Comparison of ENCODE assay signal across 8 cellular contexts in the genomic region with DNA sequence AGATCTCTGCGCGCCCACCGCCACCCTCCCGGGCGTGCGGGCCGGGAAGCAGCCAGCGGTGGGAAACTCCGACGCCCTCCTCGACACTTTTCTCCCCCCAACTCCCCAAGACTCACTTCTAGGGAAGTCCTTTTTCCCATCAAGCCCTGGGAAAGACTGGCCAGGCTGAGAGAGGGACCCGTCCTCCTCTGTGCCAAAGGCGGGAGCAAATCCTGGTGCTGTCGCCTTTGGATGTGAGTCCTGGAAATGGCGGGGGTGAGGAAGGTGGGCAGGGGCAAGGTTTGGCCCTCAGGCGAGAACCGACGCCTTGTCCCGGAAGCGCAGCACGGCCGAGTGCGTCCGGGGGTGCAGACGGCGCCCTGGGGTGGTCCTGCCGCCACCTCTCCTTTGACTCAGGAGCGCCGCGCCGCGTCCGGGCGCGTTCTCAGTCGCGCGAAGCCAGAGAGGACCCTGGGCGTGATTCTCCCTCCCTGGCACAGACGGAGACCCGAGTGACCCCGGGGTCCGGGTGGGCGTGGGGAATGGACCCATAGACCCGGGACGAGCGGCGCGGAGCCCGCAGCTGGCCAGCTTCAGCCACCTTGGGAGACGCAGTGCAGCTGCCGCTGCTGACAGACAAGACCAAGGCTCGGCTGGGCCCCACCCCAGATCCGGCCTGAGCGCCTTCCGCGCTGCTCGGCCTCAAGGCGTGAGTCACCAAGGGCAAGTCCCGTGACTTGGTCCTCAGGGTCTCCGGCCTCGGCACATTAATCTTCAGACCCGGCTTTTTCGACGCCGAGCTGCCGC. TPM values are rescaled to one million over a fixed set of nuclear protein-coding genes. Genes with fewer than 3 reads are reported as not detected.
DNase-seq lines count a peak whose midpoint lies in the region; ATAC-seq and TF ChIP-seq lines count a peak whose summit lies in the region.

No MANE protein-coding gene starts in this region.

- peaks cover 69% of the 10 kb centered on the region for H3K27me3 Mint-ChIP-seq in CD4-positive, CD25-positive, alpha-beta regulatory T cell
- H3K27me3 Mint-ChIP-seq in activated B cell treated with CpG ODN at 0.5 μM for 24 hours (peaks cover 38% of the 10 kb centered on the region), type B pancreatic cell (peaks cover 76% of the 10 kb centered on the region)

- peaks cover 26% of the 10 kb centered on the region for H3K36me3 Mint-ChIP-seq in CD4-positive, CD25-positive, alpha-beta regulatory T cell
- H3K36me3 Mint-ChIP-seq in activated B cell treated with CpG ODN at 0.5 μM for 24 hours (ENCODE audit: low read depth) (peaks cover 33% of the 10 kb centered on the region), type B pancreatic cell (peaks cover 22% of the 10 kb centered on the region)

- H3K4me1 Mint-ChIP-seq in CD4-positive, CD25-positive, alpha-beta regulatory T cell, result peaks cover 5 to 85% (median 34%) of the 10 kb centered on the region in 4 donors
- H3K4me1 Mint-ChIP-seq in activated B cell treated with CpG ODN at 0.5 μM for 24 hours (peaks cover 70% of the 10 kb centered on the region), type B pancreatic cell (ENCODE audit: unreplicated experiment) (peaks cover 46% of the 10 kb centered on the region)

- CTCF ChIA-PET in activated B cell treated with CpG ODN at 0.5 μM for 24 hours (lab: Charles Lee), result interaction anchor here (0.7 to 2.5 kb wide), 6 partner anchors 17 to 86 kb away, joined by 3 to 12 read pairs (median 4); a partner anchor contains a TSS

- no peaks in the 10 kb centered on the region for H3K9me3 ChIP-seq in CD4-positive, CD25-positive, alpha-beta regulatory T cell (ENCODE audit: control insufficient read depth in 2 of 2, low read length in 2 of 2)

- peaks cover 51% of the 10 kb centered on the region for H3K4me1 ChIP-seq in CD4-positive, CD25-positive, alpha-beta regulatory T cell (ENCODE audit: control insufficient read depth, insufficient read depth, low read length, poor library complexity, severe bottlenecking)

- peaks cover 2% of the 10 kb centered on the region for H3K27me3 ChIP-seq in CD4-positive, CD25-positive, alpha-beta regulatory T cell (ENCODE audit: control insufficient read depth, insufficient read depth, low read length)

- peak in 1 of 3 donors; percentile 75 for DNase-seq in CD4-positive, CD25-positive, alpha-beta regulatory T cell
- DNase-seq in activated B cell treated with CpG ODN at 0.5 μM for 24 hours, result peak; percentile 67
- DNase-seq in epithelial cell of prostate (ENCODE audit: low read depth, low spot score), result peak; percentile 29
- peak; percentile 84 for DNase-seq in mucosa of gallbladder (ENCODE audit: low spot score)
- DNase-seq in type B pancreatic cell (ENCODE audit: extremely low spot score, unreplicated experiment), result no peak
- DNase-seq in NCI-H2227 treated with DMSO at 0.1 percent for 48 hours (lab: John Stamatoyannopoulos, UW), result no peak

- no peak for TF ChIP-seq CTCF in activated B cell treated with CpG ODN at 0.5 μM for 24 hours (IDR thresholded peaks at IDR 0.05)
- TF ChIP-seq CTCF in type B pancreatic cell (conservative IDR thresholded peaks at IDR 0.05), result no peak

- ATAC-seq in CD4-positive, CD25-positive, alpha-beta regulatory T cell (ENCODE audit: low read depth in 2 of 2), result no peak
- ATAC-seq in GM19025 (IDR thresholded peaks at IDR 0.05; ENCODE audit: low read depth, unreplicated experiment) (peak; percentile 37), HG03565 (IDR thresholded peaks at IDR 0.05; ENCODE audit: unreplicated experiment) (peak; percentile 27), activated B cell treated with CpG ODN at 0.5 μM for 24 hours (ENCODE audit: low read depth) (peak; percentile 39)

- intact Hi-C loops in activated B cell treated with CpG ODN at 0.5 μM for 24 hours (cut with micrococcal nuclease), result loop anchor here (1.0 to 10.0 kb wide), 5 partner anchors 20 to 332 kb away; a partner anchor contains a TSS

- no peak overlapping the region for H3K27ac ChIP-seq in CD4-positive, CD25-positive, alpha-beta regulatory T cell (ENCODE audit: insufficient read depth, low read length, poor library complexity, severe bottlenecking)
- no peak overlapping the region for H3K27ac ChIP-seq in epithelial cell of prostate

- H3K36me3 ChIP-seq in CD4-positive, CD25-positive, alpha-beta regulatory T cell (ENCODE audit: control insufficient read depth, insufficient read depth, low read length), result peaks cover 13% of the 10 kb centered on the region

- H3K4me3 Mint-ChIP-seq in CD4-positive, CD25-positive, alpha-beta regulatory T cell, result peak overlapping the region; percentile 68 to 84 (median 82)
- H3K4me3 Mint-ChIP-seq in activated B cell treated with CpG ODN at 0.5 μM for 24 hours, result peak overlapping the region; percentile 81
- peak overlapping the region; percentile 86 for H3K4me3 Mint-ChIP-seq in type B pancreatic cell

- peaks cover 0 to 5% (median 0%) of the 10 kb centered on the region in 7 donors for H3K9me3 Mint-ChIP-seq in CD4-positive, CD25-positive, alpha-beta regulatory T cell
- H3K9me3 Mint-ChIP-seq in activated B cell treated with CpG ODN at 0.5 μM for 24 hours (no peaks in the 10 kb centered on the region), type B pancreatic cell (no peaks in the 10 kb centered on the region)

- H3K4me3 ChIP-seq in CD4-positive, CD25-positive, alpha-beta regulatory T cell (ENCODE audit: low read depth, low read length), result peak overlapping the region; percentile 32

- POLR2A ChIA-PET in activated B cell treated with CpG ODN at 0.5 μM for 24 hours (lab: Charles Lee), result interaction anchor here (0.7 to 2.8 kb wide), 9 partner anchors 12 to 82 kb away, joined by 3 to 35 read pairs (median 5); a partner anchor contains a TSS

- H3K27ac Mint-ChIP-seq in CD4-positive, CD25-positive, alpha-beta regulatory T cell, result peak overlapping the region in 1 of 3 donors; percentile 56
- H3K27ac Mint-ChIP-seq in activated B cell treated with CpG ODN at 0.5 μM for 24 hours (peak overlapping the region; percentile 63), type B pancreatic cell (peak overlapping the region; percentile 73)

RNA-seq across cellular contexts. Expression of a gene that starts 3.5 kb away (rescaled TPM):
- not detected for total RNA-seq in CD4-positive, CD25-positive, alpha-beta regulatory T cell
- under 1 TPM in 2 of 4 donors, not detected in 2; 0.16 to 0.40 TPM for polyA plus RNA-seq in CD4-positive, CD25-positive, alpha-beta regulatory T cell
- total RNA-seq in activated B cell treated with CpG ODN at 0.5 μM for 24 hours (0.69 and 1.2 TPM in 2 replicates), mucosa of gallbladder (3.3 TPM), type B pancreatic cell (ENCODE audit: low replicate concordance) (1.5 and 2.8 TPM in 2 replicates)

RNA-seq across cellular contexts. Expression of a gene that starts 4.6 kb away (rescaled TPM):
- 17.0 TPM for total RNA-seq in CD4-positive, CD25-positive, alpha-beta regulatory T cell
- polyA plus RNA-seq in CD4-positive, CD25-positive, alpha-beta regulatory T cell, result 10 to 100 TPM; 13.8 to 23.9 (median 15.6) TPM
- total RNA-seq in activated B cell treated with CpG ODN at 0.5 μM for 24 hours (29.3 and 34.7 TPM in 2 replicates), mucosa of gallbladder (35.3 TPM), type B pancreatic cell (ENCODE audit: low replicate concordance) (30.1 and 32.8 TPM in 2 replicates)

RNA-seq across cellular contexts. Expression of a gene that starts 11.3 kb away (rescaled TPM):
- not detected for total RNA-seq in CD4-positive, CD25-positive, alpha-beta regulatory T cell
- under 1 TPM in 2 of 4 donors, not detected in 2; 0.10 to 0.14 TPM for polyA plus RNA-seq in CD4-positive, CD25-positive, alpha-beta regulatory T cell
- total RNA-seq in activated B cell treated with CpG ODN at 0.5 μM for 24 hours, result not detected in 2 replicates
- total RNA-seq in mucosa of gallbladder, result 0.12 TPM
- total RNA-seq in type B pancreatic cell (ENCODE audit: low replicate concordance), result 0.67 and 2.9 TPM in 2 replicates

RNA-seq across cellular contexts. Expression of a gene that starts 20.0 kb away (rescaled TPM):
- total RNA-seq in CD4-positive, CD25-positive, alpha-beta regulatory T cell, result 38.7 TPM
- 10 to 100 TPM; 21.7 to 24.7 (median 22.7) TPM for polyA plus RNA-seq in CD4-positive, CD25-positive, alpha-beta regulatory T cell
- 41.9 and 49.1 TPM in 2 replicates for total RNA-seq in activated B cell treated with CpG ODN at 0.5 μM for 24 hours
- total RNA-seq in mucosa of gallbladder, result 41.0 TPM
- 21.1 and 27.5 TPM in 2 replicates for total RNA-seq in type B pancreatic cell (ENCODE audit: low replicate concordance)

RNA-seq across cellular contexts. Expression of a gene that starts 20.1 kb away (rescaled TPM):
- 15.8 TPM for total RNA-seq in CD4-positive, CD25-positive, alpha-beta regulatory T cell
- 10 to 100 TPM in 3 of 4 donors, 1 to 10 TPM in 1; 8.9 to 14.9 (median 10.4) TPM for polyA plus RNA-seq in CD4-positive, CD25-positive, alpha-beta regulatory T cell
- total RNA-seq in activated B cell treated with CpG ODN at 0.5 μM for 24 hours (29.3 and 40.4 TPM in 2 replicates), mucosa of gallbladder (26.5 TPM), type B pancreatic cell (ENCODE audit: low replicate concordance) (18.0 and 30.1 TPM in 2 replicates)

Comparison
In these comparisons a context has a peak if more than half of its experiments do, and no peak if none do; other contexts are left out.
1. ATAC-seq: peak in GM19025 (single experiment), HG03565 (single experiment) and activated B cell treated with CpG ODN at 0.5 μM for 24 hours (single experiment); none in CD4-positive, CD25-positive, alpha-beta regulatory T cell (0 of 2).
2. DNase-seq: peak in activated B cell treated with CpG ODN at 0.5 μM for 24 hours (single experiment), epithelial cell of prostate (single experiment) and mucosa of gallbladder (single experiment); none in type B pancreatic cell (single experiment) and NCI-H2227 treated with DMSO at 0.1 percent for 48 hours (single experiment).
3. Peak in every context shown above with its lines, with median percentiles within 50 percentile points of each other: H3K4me3 Mint-ChIP-seq.